ENCODE assay signal across 12 cellular contexts in genomic region chr13:60261432-60262351, GRCh38.
A peak's percentile ranks its signal among the peaks of the same experiment; 100 is the strongest.
DNase-seq lines count a peak whose midpoint lies in the region; TF ChIP-seq lines count a peak whose summit lies in the region.
"Had no signal": no experiment of that assay in that cellular context is flagged by ENCODE, and none has a peak within 500 bp of the region (broad histone marks: within the 10 kb centered on the region; RNA-seq: fewer than 3 reads in every experiment).

No MANE protein-coding gene starts in this region.

- H3K4me3 Mint-ChIP-seq in neural progenitor cell, result no peak overlapping the region
- H3K4me3 Mint-ChIP-seq: activated T-helper 1 cell treated with anti-CD3 and anti-CD28 coated beads, Interleukin-12 subunit alpha, Interleukin-12 subunit beta, Interleukin-2, Interleukin-4 antibody, amounts not matched to agents 30 ng/mL and 10 ng/mL and 1 ng/mL, durations not matched to agents 14 hours and 24 hours and 36 hours; CD14-positive monocyte had no signal

- no peak overlapping the region for H3K27ac Mint-ChIP-seq in neural progenitor cell
- H3K27ac Mint-ChIP-seq: activated T-helper 1 cell treated with anti-CD3 and anti-CD28 coated beads, Interleukin-12 subunit alpha, Interleukin-12 subunit beta, Interleukin-2, Interleukin-4 antibody, amounts not matched to agents 30 ng/mL and 10 ng/mL and 1 ng/mL, durations not matched to agents 14 hours and 24 hours and 36 hours; CD14-positive monocyte had no signal

- peaks cover 2% of the 10 kb centered on the region for H3K4me1 Mint-ChIP-seq in neural progenitor cell
- H3K4me1 Mint-ChIP-seq: CD14-positive monocyte had no signal

- peak; percentile 8 for DNase-seq in LNCaP clone FGC (ENCODE audit: low read depth)
- peak; percentile 93 for DNase-seq in NCI-H2081 treated with DMSO at 0.1 percent for 48 hours (lab: John Stamatoyannopoulos, UW)
- DNase-seq in SHP77 treated with DMSO at 0.1 percent for 48 hours (lab: John Stamatoyannopoulos, UW), result peak; percentile 68
- peak; percentile 71 for DNase-seq in neural progenitor cell (ENCODE audit: low spot score)
- no peak for DNase-seq in Karpas-422
- no peak for DNase-seq in kidney glomerular epithelial cell (lab: John Stamatoyannopoulos, UW)
- DNase-seq in NCI-H1694 (lab: John Stamatoyannopoulos, UW), result no peak
- DNase-seq: activated CD4-positive, alpha-beta T cell treated with anti-CD3 and anti-CD28 coated beads, Interleukin-2, amount 50 U/mL, for 4 hours; hippocampal formation; MV-4-11 had no signal

- H3K4me3 ChIP-seq in LNCaP clone FGC (ENCODE audit: low read depth, low read length) (no peak overlapping the region), neural progenitor cell (no peak overlapping the region), Karpas-422 (ENCODE audit: low read length) (no peak overlapping the region)

- H3K4me2 ChIP-seq in neural progenitor cell (peak overlapping the region; percentile 48), Karpas-422 (ENCODE audit: low read depth, low read length, poor library complexity, severe bottlenecking) (no peak overlapping the region)

- H3K4me1 ChIP-seq in neural progenitor cell (peaks cover 12% of the 10 kb centered on the region), Karpas-422 (ENCODE audit: low read length) (no peaks in the 10 kb centered on the region)

- no peak overlapping the region for H3K27ac ChIP-seq in neural progenitor cell
- no peak overlapping the region for H3K27ac ChIP-seq in Karpas-422 (ENCODE audit: low read length)

- H3F3A ChIP-seq in neural progenitor cell (ENCODE audit: low read depth), result peaks cover 9% of the 10 kb centered on the region

- H4K20me1 ChIP-seq in neural progenitor cell (ENCODE audit: low read depth) (no peaks in the 10 kb centered on the region), Karpas-422 (ENCODE audit: insufficient read depth, low read depth, low read length) (no peaks in the 10 kb centered on the region)

- no peaks in the 10 kb centered on the region for H3K9me3 ChIP-seq in neural progenitor cell (ENCODE audit: low read depth)
- no peaks in the 10 kb centered on the region for H3K9me3 ChIP-seq in Karpas-422 (ENCODE audit: low read length)

- TF ChIP-seq CTCF in LNCaP clone FGC (IDR thresholded peaks at IDR 0.05; ENCODE audit: control insufficient read depth, extremely low read depth, insufficient read depth), result no peak
- TF ChIP-seq CTCF in neural progenitor cell (IDR thresholded peaks at IDR 0.05), result no peak

- H3K27me3 ChIP-seq in neural progenitor cell, result no peaks in the 10 kb centered on the region
- H3K27me3 ChIP-seq in Karpas-422 (ENCODE audit: low read length), result no peaks in the 10 kb centered on the region

- peaks cover 4% of the 10 kb centered on the region for H3K27me3 Mint-ChIP-seq in neural progenitor cell (ENCODE audit: insufficient read depth, low read depth)

- H3K9ac ChIP-seq in neural progenitor cell (no peak overlapping the region), Karpas-422 (ENCODE audit: low read length) (no peak overlapping the region)

- H3K36me3 Mint-ChIP-seq in neural progenitor cell, result no peaks in the 10 kb centered on the region
- H3K36me3 Mint-ChIP-seq: CD14-positive monocyte had no signal

- no peaks in the 10 kb centered on the region for H3K9me3 Mint-ChIP-seq in neural progenitor cell
- H3K9me3 Mint-ChIP-seq: activated T-helper 1 cell treated with anti-CD3 and anti-CD28 coated beads, Interleukin-12 subunit alpha, Interleukin-12 subunit beta, Interleukin-2, Interleukin-4 antibody, amounts not matched to agents 30 ng/mL and 10 ng/mL and 1 ng/mL, durations not matched to agents 14 hours and 24 hours and 36 hours had no signal

- H2AFZ ChIP-seq in neural progenitor cell (replicated peaks), result peak overlapping the region; percentile 98
- H2AFZ ChIP-seq in Karpas-422 (ENCODE audit: low read length), result no peak overlapping the region

- H3K79me2 ChIP-seq in neural progenitor cell (ENCODE audit: low read depth) (no peaks in the 10 kb centered on the region), Karpas-422 (ENCODE audit: low read length) (no peaks in the 10 kb centered on the region)

- H3K36me3 ChIP-seq in neural progenitor cell, result peaks cover 4% of the 10 kb centered on the region
- no peaks in the 10 kb centered on the region for H3K36me3 ChIP-seq in Karpas-422 (ENCODE audit: insufficient read depth, low read length)

- H3K9me2 ChIP-seq in Karpas-422 (replicated peaks; ENCODE audit: insufficient read depth, low read length), result no peaks in the 10 kb centered on the region

Comparison
In these comparisons a context has a peak if more than half of its experiments do, and no peak if none do; other contexts are left out.
1. DNase-seq: peak in LNCaP clone FGC (single experiment), NCI-H2081 treated with DMSO at 0.1 percent for 48 hours (single experiment), SHP77 treated with DMSO at 0.1 percent for 48 hours (single experiment) and neural progenitor cell (single experiment); none in Karpas-422 (single experiment), kidney glomerular epithelial cell (single experiment) and NCI-H1694 (single experiment).